ENCODE assay signal across 1 cellular context in the genomic region with DNA sequence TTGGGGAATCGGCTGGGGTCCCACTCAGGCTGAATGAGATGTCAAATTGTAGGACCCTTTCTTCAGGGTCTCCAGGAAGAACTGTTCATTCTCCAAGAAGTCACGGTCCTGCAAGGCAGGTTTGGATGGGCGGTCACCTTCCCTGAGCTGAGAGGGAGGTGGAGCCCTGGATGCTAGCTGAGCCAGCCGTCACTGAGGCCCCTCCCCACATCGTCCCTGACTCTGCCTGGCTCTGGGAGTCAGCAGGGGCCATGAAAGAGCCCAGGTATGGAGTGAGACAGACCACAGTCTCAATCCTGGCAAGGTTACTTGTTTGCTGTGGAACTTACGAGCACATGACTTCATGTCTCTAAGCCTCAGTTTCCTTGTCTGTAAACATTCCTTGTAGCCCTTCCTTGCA.
TF ChIP-seq lines count a peak whose summit lies in the region.

No MANE protein-coding gene starts in this region.

TF ChIP-seq in IMR-90, 13 proteins besides CTCF, POLR2A, EP300 and RAD21:
- TF ChIP-seq, protein P1, sequence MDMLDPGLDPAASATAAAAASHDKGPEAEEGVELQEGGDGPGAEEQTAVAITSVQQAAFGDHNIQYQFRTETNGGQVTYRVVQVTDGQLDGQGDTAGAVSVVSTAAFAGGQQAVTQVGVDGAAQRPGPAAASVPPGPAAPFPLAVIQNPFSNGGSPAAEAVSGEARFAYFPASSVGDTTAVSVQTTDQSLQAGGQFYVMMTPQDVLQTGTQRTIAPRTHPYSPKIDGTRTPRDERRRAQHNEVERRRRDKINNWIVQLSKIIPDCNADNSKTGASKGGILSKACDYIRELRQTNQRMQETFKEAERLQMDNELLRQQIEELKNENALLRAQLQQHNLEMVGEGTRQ (IDR thresholded peaks at IDR 0.05; ENCODE audit: low read depth, low read length) = no peak
- TF ChIP-seq NFE2L2 (IDR thresholded peaks at IDR 0.05; ENCODE audit: low read depth, low read length) (no peak), RFX5 (IDR thresholded peaks at IDR 0.05; ENCODE audit: low read depth, low read length) (no peak), CHD1 (IDR thresholded peaks at IDR 0.05; ENCODE audit: low read depth, low read length) (no peak), FOS (IDR thresholded peaks at IDR 0.05; ENCODE audit: low read depth, low read length) (no peak), CEBPB (IDR thresholded peaks at IDR 0.05; ENCODE audit: low read depth, low read length) (no peak), RCOR1 (IDR thresholded peaks at IDR 0.05; ENCODE audit: insufficient replicate concordance, low read length) (no peak), MXI1 (IDR thresholded peaks at IDR 0.05; ENCODE audit: borderline replicate concordance, low read depth, low read length) (no peak), SMC3 (IDR thresholded peaks at IDR 0.05; ENCODE audit: low read depth, low read length) (no peak), MAFK (IDR thresholded peaks at IDR 0.05; ENCODE audit: low read depth, low read length) (no peak), MAZ (IDR thresholded peaks at IDR 0.05; ENCODE audit: borderline replicate concordance, low read depth, low read length) (no peak), BHLHE40 (IDR thresholded peaks at IDR 0.05; ENCODE audit: low read depth, low read length) (no peak)
- TF ChIP-seq, protein P2, sequence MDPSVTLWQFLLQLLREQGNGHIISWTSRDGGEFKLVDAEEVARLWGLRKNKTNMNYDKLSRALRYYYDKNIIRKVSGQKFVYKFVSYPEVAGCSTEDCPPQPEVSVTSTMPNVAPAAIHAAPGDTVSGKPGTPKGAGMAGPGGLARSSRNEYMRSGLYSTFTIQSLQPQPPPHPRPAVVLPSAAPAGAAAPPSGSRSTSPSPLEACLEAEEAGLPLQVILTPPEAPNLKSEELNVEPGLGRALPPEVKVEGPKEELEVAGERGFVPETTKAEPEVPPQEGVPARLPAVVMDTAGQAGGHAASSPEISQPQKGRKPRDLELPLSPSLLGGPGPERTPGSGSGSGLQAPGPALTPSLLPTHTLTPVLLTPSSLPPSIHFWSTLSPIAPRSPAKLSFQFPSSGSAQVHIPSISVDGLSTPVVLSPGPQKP (IDR thresholded peaks at IDR 0.05; ENCODE audit: borderline replicate concordance, low read depth, low read length) = no peak
